Comparison of ENCODE assay signal across 18 cellular contexts in the genomic region with DNA sequence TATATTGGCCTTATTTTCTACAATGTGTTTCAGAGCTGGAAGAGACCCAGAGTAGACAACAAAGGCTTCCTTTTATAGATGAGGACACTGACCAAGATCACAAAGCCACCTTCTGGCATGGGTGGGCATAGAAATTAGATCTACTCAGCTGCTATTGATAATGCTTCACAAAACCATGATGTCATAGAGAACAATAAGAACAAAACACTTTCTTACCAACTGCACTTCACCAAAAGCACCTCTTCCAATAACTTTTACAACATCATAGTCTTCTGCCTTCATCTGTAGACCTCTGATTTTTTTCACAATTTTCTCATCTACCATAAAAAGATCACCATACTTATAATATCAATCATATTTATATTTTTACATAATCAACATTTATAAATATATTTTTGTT.
"Had no signal": no experiment of that assay in that cellular context is flagged by ENCODE, and none has a peak within 500 bp of the region (broad histone marks: within the 10 kb centered on the region; RNA-seq: fewer than 3 reads in every experiment).

No MANE protein-coding gene starts in this region.

- H3K27ac ChIP-seq: adrenal gland, cardiac muscle cell, colonic mucosa, esophagus muscularis mucosa, neutrophil, skin epidermis, transverse colon, vagina, VCaP had no signal

- DNase-seq: activated CD4-positive, alpha-beta memory T cell treated with anti-CD3 and anti-CD28 coated beads for 36 hours; activated effector memory CD4-positive, alpha-beta T cell treated with anti-CD3 and anti-CD28 coated beads, Interleukin-2, amount 50 U/mL, for 16 hours; activated T-cell treated with anti-CD3 and anti-CD28 coated beads, Interleukin-2, amount 50 U/mL, for 4 hours; colonic mucosa; natural killer cell; posterior cingulate gyrus; stimulated activated CD4-positive, alpha-beta T cell treated with anti-CD3 and anti-CD28 coated beads, Interleukin-4, amount 100 ng/mL, for 4 hours; stimulated activated CD8-positive, alpha-beta memory T cell treated with anti-CD3 and anti-CD28 coated beads, Interleukin-4, amount 100 ng/mL, for 48 hours; stimulated activated naive CD8-positive, alpha-beta T cell treated with anti-CD3 and anti-CD28 coated beads, Interleukin-15, Interleukin-2, amounts not matched to agents 100 U/mL and 50 U/mL, for 24 hours; T-helper 1 cell; transverse colon had no signal

- H3K4me3 ChIP-seq: adrenal gland, cardiac muscle cell, colonic mucosa, esophagus muscularis mucosa, skin epidermis, transverse colon, vagina had no signal

- H3K27me3 ChIP-seq: adrenal gland, cardiac muscle cell, colonic mucosa, esophagus muscularis mucosa, neutrophil, transverse colon, vagina had no signal

- H3K4me1 ChIP-seq: colonic mucosa had no signal

- ATAC-seq: activated T-cell treated with anti-CD3 and anti-CD28 coated beads, Interleukin-2, amount 50 U/mL, for 4 hours; natural killer cell; stimulated activated naive CD8-positive, alpha-beta T cell treated with anti-CD3 and anti-CD28 coated beads, Interleukin-15, Interleukin-2, amounts not matched to agents 100 U/mL and 50 U/mL, for 24 hours had no signal

- H3K9me3 ChIP-seq: adrenal gland, colonic mucosa, esophagus muscularis mucosa, neutrophil, transverse colon, vagina had no signal

- H3K36me3 ChIP-seq: adrenal gland, colonic mucosa had no signal
